ENCODE assay signal across 14 cellular contexts in genomic region chr15:25542648-25543047, GRCh38.
DNase-seq lines count a peak whose midpoint lies in the region; ATAC-seq and TF ChIP-seq lines count a peak whose summit lies in the region.
"Had no signal": no experiment of that assay in that cellular context is flagged by ENCODE, and none has a peak within 500 bp of the region (broad histone marks: within the 10 kb centered on the region; RNA-seq: fewer than 3 reads in every experiment).

No MANE protein-coding gene starts in this region.

- H3K27ac ChIP-seq in left ventricle myocardium inferior (replicated peaks) (no peak overlapping the region), gastroesophageal sphincter (peak overlapping the region; percentile 8 to 73 (median 62)), neural progenitor cell (no peak overlapping the region), transverse colon (peak overlapping the region in 3 of 4 donors; percentile 32 to 53 (median 42)), A673 (ENCODE audit: low read depth, low read length, poor library complexity, severe bottlenecking) (no peak overlapping the region)
- H3K27ac ChIP-seq: A549 had no signal

- POLR2A ChIA-PET in A673 (lab: Charles Lee; ENCODE audit: low non-redundant PET), result no interaction called here
- POLR2A ChIA-PET in GM10248 (lab: Yijun Ruan, JAX), result no interaction called here

- in situ Hi-C loops in transverse colon (cut with MboI; ENCODE audit: low pct_ligation_motif_present in 1 of 4, low pct_unique_long_range_greater_than_20kb in 1 of 4, low sequenced_read_pairs in 3 of 4), result no loop called here

- H3K79me2 ChIP-seq in neural progenitor cell (ENCODE audit: low read depth), result no peaks in the 10 kb centered on the region

- no peaks in the 10 kb centered on the region for H3K9me3 ChIP-seq in left ventricle myocardium inferior (replicated peaks)
- H3K9me3 ChIP-seq in gastroesophageal sphincter, result no peaks in the 10 kb centered on the region
- no peaks in the 10 kb centered on the region for H3K9me3 ChIP-seq in neural progenitor cell (ENCODE audit: low read depth)
- H3K9me3 ChIP-seq in transverse colon, result no peaks in the 10 kb centered on the region
- H3K9me3 ChIP-seq in A673 (ENCODE audit: low read depth, low read length, poor library complexity, severe bottlenecking), result peaks cover 9% of the 10 kb centered on the region
- H3K9me3 ChIP-seq: A549 had no signal

- no peak overlapping the region for H3K9ac ChIP-seq in neural progenitor cell

- peaks cover 17% of the 10 kb centered on the region for H3K4me1 ChIP-seq in left ventricle myocardium inferior
- H3K4me1 ChIP-seq in gastroesophageal sphincter, result peaks cover 7 to 42% (median 7%) of the 10 kb centered on the region in 3 donors
- H3K4me1 ChIP-seq in neural progenitor cell, result peaks cover 16% of the 10 kb centered on the region
- H3K4me1 ChIP-seq in transverse colon, result peaks cover 0 to 5% (median 0%) of the 10 kb centered on the region in 4 donors
- peaks cover 7% of the 10 kb centered on the region for H3K4me1 ChIP-seq in A673 (ENCODE audit: insufficient read depth, low read length, poor library complexity, severe bottlenecking)
- H3K4me1 ChIP-seq: A549 had no signal

- H3K36me3 Mint-ChIP-seq in neural progenitor cell, result no peaks in the 10 kb centered on the region
- H3K36me3 Mint-ChIP-seq: CD14-positive monocyte had no signal

- H2AFZ ChIP-seq in neural progenitor cell (replicated peaks), result peak overlapping the region; percentile 53

- no peaks in the 10 kb centered on the region for H3K9me3 Mint-ChIP-seq in neural progenitor cell

- H3K27me3 Mint-ChIP-seq in neural progenitor cell (ENCODE audit: insufficient read depth, low read depth), result no peaks in the 10 kb centered on the region

- intact Hi-C loops in Right ventricle myocardium superior (cut with DNase I) (no loop called here), left ventricle myocardium inferior (cut with micrococcal nuclease) (no loop called here), transverse colon (cut with DNase I; ENCODE audit: low total_unique reads) (no loop called here), A673 (cut with micrococcal nuclease; ENCODE audit: unreplicated experiment) (no loop called here)

- BruUV-seq in A673 (replicated peaks; lab: Mats Ljungman, UMichigan), result no TSS peak

- no peak for TF ChIP-seq POLR2A in gastroesophageal sphincter (IDR thresholded peaks at IDR 0.05)
- TF ChIP-seq POLR2A in transverse colon (IDR thresholded peaks at IDR 0.05), result no peak

- ATAC-seq in Right ventricle myocardium superior (ENCODE audit: poor library complexity) (peak; percentile 89), gastroesophageal sphincter (no peak)
- ATAC-seq: A549 had no signal

- H3K27ac Mint-ChIP-seq in neural progenitor cell, result no peak overlapping the region
- H3K27ac Mint-ChIP-seq: CD14-positive monocyte had no signal

- peaks cover 8% of the 10 kb centered on the region for H3F3A ChIP-seq in neural progenitor cell (ENCODE audit: low read depth)

- no peaks in the 10 kb centered on the region for H3K27me3 ChIP-seq in left ventricle myocardium inferior (ENCODE audit: low read depth)
- H3K27me3 ChIP-seq in gastroesophageal sphincter, result no peaks in the 10 kb centered on the region
- no peaks in the 10 kb centered on the region for H3K27me3 ChIP-seq in neural progenitor cell
- no peaks in the 10 kb centered on the region for H3K27me3 ChIP-seq in transverse colon
- no peaks in the 10 kb centered on the region for H3K27me3 ChIP-seq in A673 (replicated peaks; ENCODE audit: insufficient read depth, low read depth, low read length, poor library complexity)

- TF ChIP-seq CTCF in left ventricle myocardium inferior (IDR thresholded peaks at IDR 0.05; ENCODE audit: borderline replicate concordance) (no peak), gastroesophageal sphincter (IDR thresholded peaks at IDR 0.05) (no peak), neural progenitor cell (IDR thresholded peaks at IDR 0.05) (no peak), transverse colon (IDR thresholded peaks at IDR 0.05) (no peak), A673 (conservative IDR thresholded peaks at IDR 0.05; ENCODE audit: low read depth, low read length) (no peak), GM10248 (IDR thresholded peaks at IDR 0.05; ENCODE audit: control extremely low read depth, extremely low read depth, low read depth, missing control alignments) (no peak)

- H4K20me1 ChIP-seq in neural progenitor cell (ENCODE audit: low read depth), result no peaks in the 10 kb centered on the region

- H3K4me3 ChIP-seq in left ventricle myocardium inferior (no peak overlapping the region), gastroesophageal sphincter (no peak overlapping the region), neural progenitor cell (no peak overlapping the region), transverse colon (no peak overlapping the region), A673 (ENCODE audit: low read depth, low read length, poor library complexity, severe bottlenecking) (no peak overlapping the region)
- H3K4me3 ChIP-seq: A549 had no signal

- CTCF ChIA-PET in A673 (lab: Charles Lee), result no interaction called here
- CTCF ChIA-PET in GM10248 (lab: Yijun Ruan, JAX), result no interaction called here

- WGBS in gastroesophageal sphincter (ENCODE audit: low coverage in 1 of 2), 2 donors, result 69 to 85% methylated on average over 3 of the region's 3 CpGs
- 80 to 85% methylated on average over 3 of the region's 3 CpGs for WGBS in transverse colon (ENCODE audit: low coverage in 1 of 2), 2 donors

- TF ChIP-seq EP300 in gastroesophageal sphincter (IDR thresholded peaks at IDR 0.05) (no peak), transverse colon (IDR thresholded peaks at IDR 0.05; ENCODE audit: low read depth) (no peak)

- peak overlapping the region; percentile 40 for H3K4me2 ChIP-seq in neural progenitor cell
- H3K4me2 ChIP-seq: A549 had no signal

- no peak for DNase-seq in Right ventricle myocardium superior
- no peak for DNase-seq in left ventricle myocardium inferior
- no peak for DNase-seq in neural progenitor cell (ENCODE audit: low spot score)
- DNase-seq in transverse colon, result no peak
- no peak for DNase-seq in DMS 273 (lab: John Stamatoyannopoulos, UW; ENCODE audit: unreplicated experiment)
- DNase-seq in A673 (ENCODE audit: low spot score), result no peak
- DNase-seq in GM10248 (ENCODE audit: extremely low spot score), result no peak
- DNase-seq: H7, KBM-7, NCI-H1417 treated with DMSO at 0.1 percent for 48 hours, NCI-H82 had no signal

- H3K36me3 ChIP-seq in left ventricle myocardium inferior (no peaks in the 10 kb centered on the region), gastroesophageal sphincter (no peaks in the 10 kb centered on the region), neural progenitor cell (no peaks in the 10 kb centered on the region), transverse colon (no peaks in the 10 kb centered on the region), A673 (ENCODE audit: insufficient read depth, low read length, poor library complexity, severe bottlenecking) (no peaks in the 10 kb centered on the region)

- H3K4me3 Mint-ChIP-seq in neural progenitor cell, result no peak overlapping the region
- H3K4me3 Mint-ChIP-seq: CD14-positive monocyte had no signal

- peaks cover 17% of the 10 kb centered on the region for H3K4me1 Mint-ChIP-seq in neural progenitor cell
- H3K4me1 Mint-ChIP-seq: CD14-positive monocyte had no signal

Comparison
In these comparisons a context has a peak if more than half of its experiments do, and no peak if none do; other contexts are left out.
1. H3K27ac ChIP-seq: peak in gastroesophageal sphincter (4 of 4) and transverse colon (3 of 4); none in left ventricle myocardium inferior (single experiment), neural progenitor cell (single experiment) and A673 (single experiment).